8 cellular contexts compared by ENCODE assay signal in the genomic region with DNA sequence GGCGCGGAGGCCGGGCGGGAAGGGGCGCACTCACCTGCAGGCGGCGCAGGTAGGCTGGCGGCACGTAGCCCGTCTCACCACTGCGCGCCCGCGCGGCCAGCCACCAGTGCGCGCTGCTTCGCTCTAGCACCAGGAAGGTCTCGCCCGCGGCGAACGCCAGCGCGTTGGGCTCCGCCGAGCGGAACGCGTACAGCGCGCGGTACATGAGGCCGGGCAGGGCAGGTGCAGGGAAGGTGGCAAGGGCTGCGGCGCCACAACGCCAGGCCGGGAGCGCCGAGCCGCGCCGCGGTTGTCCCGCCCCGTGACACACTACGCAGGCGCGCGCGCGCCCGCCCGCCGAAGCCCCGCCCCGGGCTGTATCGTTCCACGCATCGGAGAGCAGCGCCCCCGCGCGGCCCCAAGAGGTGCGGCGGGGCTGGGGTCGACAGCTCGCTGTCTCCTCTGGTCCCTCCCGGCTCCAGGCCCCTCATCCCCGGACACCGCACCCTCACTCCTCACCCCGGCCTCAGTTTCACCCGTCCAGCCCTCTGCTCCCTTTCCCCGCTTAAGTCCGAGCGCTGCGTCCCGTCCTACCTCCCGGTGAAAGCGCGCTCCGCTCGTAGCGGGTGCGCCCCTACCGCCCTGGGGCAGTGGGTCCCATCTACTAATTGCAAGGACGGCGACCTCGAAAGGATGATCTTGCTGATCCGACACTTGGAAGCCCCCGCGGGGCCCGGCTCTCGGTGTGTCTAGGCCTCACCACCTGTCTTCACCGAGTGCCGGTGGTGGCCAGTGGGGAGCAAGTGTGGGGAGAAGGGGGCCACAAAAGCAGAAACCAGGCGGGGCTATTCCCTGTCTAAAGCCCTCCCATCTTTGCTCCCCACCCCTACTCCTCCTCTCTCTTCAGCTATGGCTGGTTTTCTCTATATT. TPM values are rescaled to one million over a fixed set of nuclear protein-coding genes. Genes with fewer than 3 reads are reported as not detected.
A peak's percentile ranks its signal among the peaks of the same experiment; 100 is the strongest.
DNase-seq lines count a peak whose midpoint lies in the region; ATAC-seq and TF ChIP-seq lines count a peak whose summit lies in the region.

A gene (minus strand): TSS at position 313 of the 909 bp plus-strand sequence. CDS start 108 bp downstream, at position 205.

- no peaks in the 10 kb centered on the region for H3K9me3 ChIP-seq in mucosa of descending colon

- DNase-seq in D341Med (ENCODE audit: low spot score) (peak; percentile 99), HT-29 (ENCODE audit: low spot score) (peak; percentile 83), OCI-M1 (lab: John Stamatoyannopoulos, UW) (peak; percentile 93), activated T-cell treated with anti-CD3 and anti-CD28 coated beads for 1 hour (ENCODE audit: low read depth) (peak; percentile 92), epithelial cell of esophagus (ENCODE audit: low read depth) (peak; percentile 87), mucosa of descending colon (peak; percentile 93 to 96 (median 94))
- DNase-seq in stimulated activated CD8-positive, alpha-beta memory T cell treated with anti-CD3 and anti-CD28 coated beads, Interleukin-4, amount 100 ng/mL, for 4 hours (ENCODE audit: low read depth in 2 of 2, low spot score in 1 of 2) = peak; percentile 78 to 79

- intact Hi-C loops in mucosa of descending colon (cut with DNase I, micrococcal nuclease) = no loop called here

- ATAC-seq in GM19468 (IDR thresholded peaks at IDR 0.05; ENCODE audit: extremely low read depth, unreplicated experiment) (peak; percentile 50), mucosa of descending colon (peak; percentile 97)

- peaks cover 10% of the 10 kb centered on the region for H3K36me3 ChIP-seq in mucosa of descending colon (ENCODE audit: low read depth)

- TF ChIP-seq CTCF in epithelial cell of esophagus (IDR thresholded peaks at IDR 0.05; ENCODE audit: insufficient read depth, low read depth, low read length, missing control alignments) (peak; percentile 56), mucosa of descending colon (IDR thresholded peaks at IDR 0.05) (peak; percentile 79)

- H3K4me1 ChIP-seq in mucosa of descending colon (ENCODE audit: low read depth) = peaks cover 19% of the 10 kb centered on the region

- H3K4me3 ChIP-seq in epithelial cell of esophagus (ENCODE audit: low read length) (peak within 1 kb of the TSS; percentile 64), mucosa of descending colon (peak within 1 kb of the TSS; percentile 70)

RNA-seq across cellular contexts. Expression of the gene that starts here (rescaled TPM):
- total RNA-seq in HT-29 (2014; rRNA removed; shearing (Covaris generic)) = 33.8 and 42.8 TPM in 2 replicates
- 10 to 100 TPM; 21.7 to 27.3 (median 23.7) TPM for total RNA-seq in mucosa of descending colon

Comparison
In these comparisons a context has a peak if more than half of its experiments do, and no peak if none do; other contexts are left out.
1. Peak in every context shown above with its lines: DNase-seq, ATAC-seq and H3K4me3 ChIP-seq.